29 cellular contexts compared by ENCODE assay signal in the genomic region with DNA sequence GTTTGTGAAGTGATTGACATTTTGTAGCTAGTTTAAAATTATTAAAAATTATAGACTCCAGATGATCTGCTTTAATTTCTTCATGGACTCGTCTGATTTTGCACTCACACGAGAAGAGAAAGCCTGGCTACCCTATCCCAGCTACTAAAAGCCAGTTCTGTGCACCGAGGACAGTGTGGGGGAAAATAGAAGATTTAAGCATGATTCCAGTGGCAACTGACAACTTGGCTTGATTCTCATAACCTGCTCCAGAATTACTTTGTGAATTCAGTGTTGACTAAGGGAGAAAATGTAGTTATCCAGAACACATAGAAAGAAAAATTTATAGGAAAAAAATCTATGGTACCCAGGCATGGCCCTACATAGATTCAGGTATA.
DNase-seq lines count a peak whose midpoint lies in the region; ATAC-seq, FAIRE-seq and TF ChIP-seq lines count a peak whose summit lies in the region.
"Had no signal": no experiment of that assay in that cellular context is flagged by ENCODE, and none has a peak within 500 bp of the region (broad histone marks: within the 10 kb centered on the region; RNA-seq: fewer than 3 reads in every experiment).

No MANE protein-coding gene starts in this region.

- ATAC-seq in GM18909 (IDR thresholded peaks at IDR 0.05; ENCODE audit: poor library complexity, unreplicated experiment) (no peak), GM18517 (IDR thresholded peaks at IDR 0.05; ENCODE audit: unreplicated experiment) (no peak)
- ATAC-seq: activated naive CD8-positive, alpha-beta T cell treated with anti-CD3 and anti-CD28 coated beads, Interleukin-2, amount 50 U/mL, for 24 hours; gastrocnemius medialis; right cardiac atrium; stimulated activated naive CD8-positive, alpha-beta T cell treated with anti-CD3 and anti-CD28 coated beads, Interleukin-15, Interleukin-2, amounts not matched to agents 100 U/mL and 50 U/mL, for 24 hours had no signal

- H3K4me3 ChIP-seq in astrocyte (ENCODE audit: insufficient read depth, low read depth, low read length) (peak overlapping the region; percentile 15), mesodermal cell (ENCODE audit: extremely low read depth, insufficient read depth, low read length, poor library complexity, severe bottlenecking) (no peak overlapping the region)
- H3K4me3 ChIP-seq: breast epithelium, gastrocnemius medialis, left ventricle myocardium inferior, MG63, pancreas, vagina had no signal

- H3K36me3 ChIP-seq in astrocyte (ENCODE audit: insufficient read depth, low read length) (no peaks in the 10 kb centered on the region), mesodermal cell (ENCODE audit: control insufficient read depth, insufficient read depth, low read length) (no peaks in the 10 kb centered on the region)
- H3K36me3 ChIP-seq: breast epithelium, gastrocnemius medialis, left ventricle myocardium inferior, MG63, pancreas, vagina had no signal

- H4K20me1 ChIP-seq in astrocyte (ENCODE audit: insufficient read depth, low read length) = no peaks in the 10 kb centered on the region

- no peaks in the 10 kb centered on the region for H3K27me3 ChIP-seq in astrocyte (ENCODE audit: insufficient read depth, low read length)
- H3K27me3 ChIP-seq: breast epithelium, gastrocnemius medialis, pancreas, vagina had no signal

- H3K9me3 Mint-ChIP-seq in astrocyte (ENCODE audit: unreplicated experiment) = no peaks in the 10 kb centered on the region
- H3K9me3 Mint-ChIP-seq: activated CD4-positive, alpha-beta memory T cell treated with anti-CD3 and anti-CD28 coated beads, Interleukin-2, amount 10 ng/mL, durations not matched to agents 7 days and 5 days; activated naive CD8-positive, alpha-beta T cell treated with anti-CD3 and anti-CD28 coated beads, Interleukin-2, amount 50 U/mL, for 24 hours; nephron progenitor cell had no signal

- H2AFZ ChIP-seq in astrocyte (ENCODE audit: low read depth, low read length) = no peak overlapping the region

- H3K9me3 ChIP-seq in astrocyte (ENCODE audit: insufficient read depth, low read depth, low read length) (no peaks in the 10 kb centered on the region), mesodermal cell (ENCODE audit: control insufficient read depth, low read length) (no peaks in the 10 kb centered on the region)
- H3K9me3 ChIP-seq: breast epithelium, gastrocnemius medialis, left ventricle myocardium inferior, MG63, pancreas, vagina had no signal

- peak overlapping the region; percentile 81 for H3K27ac ChIP-seq in astrocyte (ENCODE audit: low read depth, low read length)
- H3K27ac ChIP-seq in mesodermal cell (ENCODE audit: low read depth, low read length, severe bottlenecking) = peak overlapping the region; percentile 55
- H3K27ac ChIP-seq: breast epithelium, gastrocnemius medialis, left ventricle myocardium inferior, pancreas, vagina had no signal

- no peaks in the 10 kb centered on the region for H3K27me3 Mint-ChIP-seq in astrocyte (ENCODE audit: low read depth, unreplicated experiment)

- H3K79me2 ChIP-seq in astrocyte (ENCODE audit: insufficient read depth, low read length) = no peaks in the 10 kb centered on the region

- TF ChIP-seq CTCF in astrocyte (IDR thresholded peaks at IDR 0.05; ENCODE audit: insufficient read depth, low read depth, low read length) = no peak

- FAIRE-seq in astrocyte (lab: Jason Lieb, UNC) = no peak
- FAIRE-seq: colon, D721Med, pancreas had no signal

- H3K27ac Mint-ChIP-seq in astrocyte (ENCODE audit: unreplicated experiment) = peak overlapping the region; percentile 75
- H3K27ac Mint-ChIP-seq: activated CD4-positive, alpha-beta memory T cell treated with anti-CD3 and anti-CD28 coated beads, Interleukin-2, amount 10 ng/mL, durations not matched to agents 7 days and 5 days; activated naive CD8-positive, alpha-beta T cell treated with anti-CD3 and anti-CD28 coated beads, Interleukin-2, amount 50 U/mL, for 24 hours had no signal

- no CpG with 5 or more reads among the region's 3 CpGs for WGBS in mesodermal cell (ENCODE audit: insufficient coverage in 2 of 2), 2 experiments

- peak overlapping the region; percentile 42 for H3K9ac ChIP-seq in astrocyte (ENCODE audit: low read length)

- peaks cover 36% of the 10 kb centered on the region for H3K4me1 Mint-ChIP-seq in astrocyte (ENCODE audit: low read depth, unreplicated experiment)
- H3K4me1 Mint-ChIP-seq: nephron progenitor cell had no signal

- H3K36me3 Mint-ChIP-seq in astrocyte (ENCODE audit: low read depth, unreplicated experiment) = no peaks in the 10 kb centered on the region

- DNase-seq in Daoy (ENCODE audit: low read depth) (peak; percentile 47), NCI-H226 (peak; percentile 29), astrocyte (ENCODE audit: low read depth) (peak; percentile 67), DMS153 treated with DMSO at 0.1 percent for 48 hours (lab: John Stamatoyannopoulos, UW; ENCODE audit: unreplicated experiment) (no peak)
- no peak for DNase-seq in activated CD8-positive, alpha-beta memory T cell treated with anti-CD3 and anti-CD28 coated beads, Interleukin-2, amount 50 U/mL, for 4 hours
- DNase-seq: activated CD4-positive, alpha-beta memory T cell treated with anti-CD3 and anti-CD28 coated beads, Interleukin-2, amount 10 ng/mL, durations not matched to agents 7 days and 5 days; activated CD4-positive, CD25-positive, alpha-beta regulatory T cell; activated effector memory CD4-positive, alpha-beta T cell treated with anti-CD3 and anti-CD28 coated beads, Interleukin-2, amount 50 U/mL, for 16 hours; activated naive CD8-positive, alpha-beta T cell treated with anti-CD3 and anti-CD28 coated beads, Interleukin-2, amount 50 U/mL, for 24 hours; effector CD8-positive, alpha-beta T cell; gastrocnemius medialis; hippocampal formation; left ventricle myocardium inferior; MG63; NCI-H1417 treated with DMSO at 0.1 percent for 48 hours; NCI-H510A; nephron progenitor cell; NK-92 treated with Interleukin-12 subunit alpha and Interleukin-12 subunit beta, amount 100 ng/mL, for 24 hours; pancreas; right cardiac atrium; stimulated activated naive CD8-positive, alpha-beta T cell treated with anti-CD3 and anti-CD28 coated beads, Interleukin-15, Interleukin-2, amounts not matched to agents 100 U/mL and 50 U/mL, for 24 hours; T-helper 9 cell had no signal

- H3K4me1 ChIP-seq in astrocyte (ENCODE audit: insufficient read depth, low read length) (peaks cover 45% of the 10 kb centered on the region), mesodermal cell (ENCODE audit: control insufficient read depth, insufficient read depth, low read length, poor library complexity, severe bottlenecking) (peaks cover 23% of the 10 kb centered on the region)
- H3K4me1 ChIP-seq: breast epithelium, gastrocnemius medialis, left ventricle myocardium inferior, pancreas, vagina had no signal

- no peak overlapping the region for H3K4me3 Mint-ChIP-seq in astrocyte (ENCODE audit: unreplicated experiment)
- H3K4me3 Mint-ChIP-seq: activated CD4-positive, alpha-beta memory T cell treated with anti-CD3 and anti-CD28 coated beads, Interleukin-2, amount 10 ng/mL, durations not matched to agents 7 days and 5 days; activated naive CD8-positive, alpha-beta T cell treated with anti-CD3 and anti-CD28 coated beads, Interleukin-2, amount 50 U/mL, for 24 hours; nephron progenitor cell had no signal

- peak overlapping the region; percentile 54 for H3K4me2 ChIP-seq in astrocyte (ENCODE audit: low read length)

Comparison
In these comparisons a context has a peak if more than half of its experiments do, and no peak if none do; other contexts are left out.
1. DNase-seq: peak in Daoy (single experiment), NCI-H226 (single experiment) and astrocyte (single experiment); none in activated CD8-positive, alpha-beta memory T cell treated with anti-CD3 and anti-CD28 coated beads, Interleukin-2, amount 50 U/mL, for 4 hours (single experiment) and DMS153 treated with DMSO at 0.1 percent for 48 hours (single experiment).